In genomic region chr7:1602386-1602785, GRCh38 we compare ENCODE assay signal across 27 cellular contexts. TPM values are rescaled to one million over a fixed set of nuclear protein-coding genes. Genes with fewer than 3 reads are reported as not detected.
DNase-seq lines count a peak whose midpoint lies in the region; ATAC-seq, FAIRE-seq and TF ChIP-seq lines count a peak whose summit lies in the region.
"Had no signal": no experiment of that assay in that cellular context is flagged by ENCODE, and none has a peak within 500 bp of the region (broad histone marks: within the 10 kb centered on the region; RNA-seq: fewer than 3 reads in every experiment).

No MANE protein-coding gene starts in this region.

- intact Hi-C loops in PC-9 (cut with micrococcal nuclease; ENCODE audit: unreplicated experiment) = no loop called here

- H3K9me3 ChIP-seq in HUES6 (ENCODE audit: control insufficient read depth, insufficient read depth, low read depth, low read length) = no peaks in the 10 kb centered on the region
- H3K9me3 ChIP-seq in H1 (ENCODE audit: insufficient read depth in 2 of 2, low read depth in 1 of 2, low read length in 1 of 2) = no peaks in the 10 kb centered on the region
- no peaks in the 10 kb centered on the region for H3K9me3 ChIP-seq in neuronal stem cell (replicated peaks in 1 of 2; ENCODE audit: control insufficient read depth in 2 of 2, insufficient read depth in 1 of 2, low read depth in 1 of 2, low read length in 2 of 2)
- H3K9me3 ChIP-seq in PC-9 (ENCODE audit: insufficient read depth, low read depth) = no peaks in the 10 kb centered on the region
- H3K9me3 ChIP-seq: BE2C, BLaER1 had no signal

- no peak overlapping the region for H2BK15ac ChIP-seq in H1 (ENCODE audit: low read length)
- no peak overlapping the region for H2BK15ac ChIP-seq in neuronal stem cell (ENCODE audit: low read length)

- H2BK5ac ChIP-seq in H1 (ENCODE audit: low read depth, low read length) (no peak overlapping the region), neuronal stem cell (ENCODE audit: low read length) (no peak overlapping the region)

- H3K27me3 ChIP-seq in HUES6 (ENCODE audit: control insufficient read depth, insufficient read depth, low read length) (no peaks in the 10 kb centered on the region), H1 (replicated peaks in 1 of 4; ENCODE audit: control insufficient read depth in 3 of 4, extremely low read depth in 1 of 4, insufficient read depth in 3 of 4, low read length in 3 of 4) (no peaks in the 10 kb centered on the region), neuronal stem cell (ENCODE audit: control insufficient read depth in 3 of 3, insufficient read depth in 3 of 3, low read depth in 1 of 3, low read length in 3 of 3) (peaks cover 0 to 19% (median 0%) of the 10 kb centered on the region in 3 experiments), PC-9 (ENCODE audit: insufficient read depth, low read depth) (peaks cover 93% of the 10 kb centered on the region)
- H3K27me3 ChIP-seq: BE2C, BLaER1 had no signal

- no peak overlapping the region for H3K4me2 ChIP-seq in H1 (ENCODE audit: insufficient read depth in 1 of 2, low read depth in 2 of 2, low read length in 2 of 2)
- H3K4me2 ChIP-seq in neuronal stem cell (ENCODE audit: insufficient read depth, low read length, poor library complexity, severe bottlenecking) = no peak overlapping the region
- no peak overlapping the region for H3K4me2 ChIP-seq in PC-9

- no peaks in the 10 kb centered on the region for H3K36me3 Mint-ChIP-seq in WTC11
- H3K36me3 Mint-ChIP-seq: CD14-positive monocyte; CD4-positive, alpha-beta memory T cell; CD4-positive, CD25-positive, alpha-beta regulatory T cell; CD8-positive, alpha-beta memory T cell had no signal

- H3K4me3 Mint-ChIP-seq in WTC11 = no peak overlapping the region
- H3K4me3 Mint-ChIP-seq: CD14-positive monocyte; CD4-positive, alpha-beta memory T cell; CD4-positive, CD25-positive, alpha-beta regulatory T cell; CD8-positive, alpha-beta memory T cell had no signal

- peaks cover 3% of the 10 kb centered on the region for H3K4me1 ChIP-seq in HUES6 (ENCODE audit: control insufficient read depth, insufficient read depth, low read length)
- H3K4me1 ChIP-seq in H1 (replicated peaks in 1 of 4; ENCODE audit: control insufficient read depth in 3 of 4, insufficient read depth in 4 of 4, low read length in 3 of 4) = no peaks in the 10 kb centered on the region; a peak in 1 of 7 replicates
- H3K4me1 ChIP-seq in neuronal stem cell (ENCODE audit: control insufficient read depth in 2 of 2, insufficient read depth in 1 of 2, low read depth in 1 of 2, low read length in 2 of 2) = no peaks in the 10 kb centered on the region
- no peaks in the 10 kb centered on the region for H3K4me1 ChIP-seq in PC-9 (replicated peaks; ENCODE audit: insufficient read depth)
- H3K4me1 ChIP-seq: BE2C had no signal

- no peak overlapping the region for H4K8ac ChIP-seq in H1 (ENCODE audit: extremely low read depth, insufficient read depth, low read length)
- H4K8ac ChIP-seq in neuronal stem cell (ENCODE audit: low read depth, low read length) = no peak overlapping the region

- DNase-seq in H1 (ENCODE audit: low read depth in 1 of 2, low spot score in 2 of 2) (no peak), neuronal stem cell (ENCODE audit: low spot score) (no peak), PC-9 (no peak), WTC11 (ENCODE audit: low spot score) (no peak), NCI-H1092 treated with DMSO at 0.1 percent for 48 hours (lab: John Stamatoyannopoulos, UW) (no peak)
- DNase-seq: 8988T; ACHN; BE2C; C1 segment of cervical spinal cord; CD4-positive, alpha-beta memory T cell; CD4-positive, CD25-positive, alpha-beta regulatory T cell; CD8-positive, alpha-beta memory T cell; COR-L47; DMS 273 treated with DMSO at 0.1 percent for 48 hours; DMS153; DMS79; DND-41; EL; GDM1 had no signal

- H2BK12ac ChIP-seq in H1 (ENCODE audit: low read depth, low read length) = no peak overlapping the region
- no peak overlapping the region for H2BK12ac ChIP-seq in neuronal stem cell (ENCODE audit: low read length)

- POLR2A ChIA-PET in H1 (lab: Charles Lee; ENCODE audit: partially characterized antibody) (no interaction called here), PC-9 (lab: Charles Lee; ENCODE audit: unreplicated experiment) (no interaction called here), WTC11 (lab: Charles Lee) (no interaction called here)

- H3K4me3 ChIP-seq in HUES6 (ENCODE audit: low read depth, low read length) (no peak overlapping the region), H1 (ENCODE audit: extremely low read depth in 1 of 4, insufficient read depth in 2 of 4, low read depth in 3 of 4, low read length in 4 of 4) (no peak overlapping the region), neuronal stem cell (ENCODE audit: low read length in 2 of 2) (no peak overlapping the region), PC-9 (no peak overlapping the region)
- H3K4me3 ChIP-seq: BLaER1, GM12878 had no signal

- TF ChIP-seq POLR2A in H1 (IDR thresholded peaks at IDR 0.05; ENCODE audit: control extremely low read depth in 1 of 2, low read depth in 2 of 2, low read length in 2 of 2) = no peak

- H3K4ac ChIP-seq in H1 (replicated peaks; ENCODE audit: insufficient read length, low read depth, low read length) (no peak overlapping the region), neuronal stem cell (ENCODE audit: low read length) (no peak overlapping the region)

- H2AK5ac ChIP-seq in H1 (ENCODE audit: low read depth, low read length) (no peak overlapping the region), neuronal stem cell (ENCODE audit: low read depth, low read length) (peak overlapping the region; percentile 42)

- H3K18ac ChIP-seq in H1 (ENCODE audit: extremely low read depth, low read length) = no peak overlapping the region
- H3K18ac ChIP-seq in neuronal stem cell (ENCODE audit: low read length) = no peak overlapping the region

- H3K79me2 ChIP-seq in H1 (ENCODE audit: control insufficient read depth in 1 of 2, insufficient read depth in 2 of 2, low read length in 2 of 2) = no peaks in the 10 kb centered on the region
- H3K79me2 ChIP-seq in PC-9 (ENCODE audit: low read depth) = no peaks in the 10 kb centered on the region

- H2AFZ ChIP-seq in H1 (ENCODE audit: low read length) = no peak overlapping the region
- H2AFZ ChIP-seq in neuronal stem cell (ENCODE audit: low read length) = no peak overlapping the region
- no peak overlapping the region for H2AFZ ChIP-seq in PC-9

- peak overlapping the region; percentile 12 for H3K9ac ChIP-seq in HUES6 (ENCODE audit: low read length)
- no peak overlapping the region for H3K9ac ChIP-seq in H1 (replicated peaks in 1 of 4; ENCODE audit: extremely low read depth in 1 of 4, low read depth in 3 of 4, low read length in 3 of 4)
- no peak overlapping the region for H3K9ac ChIP-seq in neuronal stem cell (ENCODE audit: low read depth, low read length, poor library complexity)
- H3K9ac ChIP-seq: BLaER1 had no signal

- H4K20me1 ChIP-seq in H1 (replicated peaks in 1 of 2; ENCODE audit: control insufficient read depth in 1 of 2, insufficient read depth in 2 of 2, low read length in 2 of 2) (peaks cover 0 to 1% of the 10 kb centered on the region in 2 experiments), PC-9 (ENCODE audit: insufficient read depth) (no peaks in the 10 kb centered on the region; the same call in 1 of the 2 replicates)
- H4K20me1 ChIP-seq: BLaER1 had no signal

- H2BK120ac ChIP-seq in H1 (replicated peaks; ENCODE audit: low read depth, low read length) (no peak overlapping the region), neuronal stem cell (ENCODE audit: low read depth, low read length) (no peak overlapping the region)

- no peak for TF ChIP-seq EP300 in H1 (IDR thresholded peaks at IDR 0.05; ENCODE audit: borderline replicate concordance in 1 of 2, low read depth in 2 of 2, low read length in 2 of 2)

- H4K91ac ChIP-seq in H1 (replicated peaks; ENCODE audit: insufficient read length, low read length) (peak overlapping the region; percentile 15), neuronal stem cell (ENCODE audit: low read depth, low read length, poor library complexity) (peak overlapping the region; percentile 41)

- H3K27ac ChIP-seq in HUES6 (ENCODE audit: low read depth, low read length) (no peak overlapping the region), H1 (ENCODE audit: low read depth, low read length) (no peak overlapping the region), neuronal stem cell (replicated peaks; ENCODE audit: low read length) (no peak overlapping the region), PC-9 (no peak overlapping the region)
- H3K27ac ChIP-seq: BLaER1 had no signal

- no peak overlapping the region for H3K27ac Mint-ChIP-seq in WTC11
- H3K27ac Mint-ChIP-seq: CD4-positive, alpha-beta memory T cell; CD4-positive, CD25-positive, alpha-beta regulatory T cell had no signal

- H2BK20ac ChIP-seq in H1 (ENCODE audit: low read length) = no peak overlapping the region

- peaks cover 4% of the 10 kb centered on the region for H3K4me1 Mint-ChIP-seq in WTC11
- H3K4me1 Mint-ChIP-seq: CD14-positive monocyte; CD8-positive, alpha-beta memory T cell had no signal

- BruUV-seq in PC-9 (replicated peaks; lab: Mats Ljungman, UMichigan) = no TSS peak

- ATAC-seq in WTC11 = no peak
- ATAC-seq: GM12878 had no signal

- no peak overlapping the region for H3K56ac ChIP-seq in H1 (replicated peaks; ENCODE audit: insufficient read length, low read depth, low read length)

- H3K14ac ChIP-seq in H1 (ENCODE audit: insufficient read length) = no peak overlapping the region
- no peak overlapping the region for H3K14ac ChIP-seq in neuronal stem cell (ENCODE audit: low read length)

- H3K23ac ChIP-seq in H1 (ENCODE audit: insufficient read length) = no peak overlapping the region
- H3K23ac ChIP-seq in neuronal stem cell (ENCODE audit: low read depth, low read length, poor library complexity) = no peak overlapping the region

- CTCF ChIA-PET in H1 (lab: Charles Lee; ENCODE audit: partially characterized antibody) (interaction anchor here (2.6 kb wide), 1 partner anchor 11 kb away, joined by 7 read pairs; no protein-coding TSS in a partner anchor), PC-9 (lab: Charles Lee) (no interaction called here), WTC11 (lab: Charles Lee) (no interaction called here)

- H4K5ac ChIP-seq in H1 (ENCODE audit: insufficient read length, low read depth, low read length) = no peak overlapping the region

- no peaks in the 10 kb centered on the region; the same call in 1 of the 2 replicates for H3K23me2 ChIP-seq in H1 (ENCODE audit: low read depth, low read length)

- H3K79me1 ChIP-seq in H1 (ENCODE audit: low read depth, low read length) (no peaks in the 10 kb centered on the region), neuronal stem cell (ENCODE audit: low read depth, low read length) (no peaks in the 10 kb centered on the region)

- H3K9me3 Mint-ChIP-seq in WTC11 = no peaks in the 10 kb centered on the region
- H3K9me3 Mint-ChIP-seq: CD8-positive, alpha-beta memory T cell had no signal

- H3F3A ChIP-seq in PC-9 (ENCODE audit: insufficient read depth, low read depth) = 0 out of 2 replicates have a peak, but pooled peaks cover 4% of the 10 kb centered on the region

- WGBS in H1 (ENCODE audit: extremely low coverage in 1 of 2, insufficient coverage in 1 of 2, insufficient read length in 1 of 2, insufficient replicate concordance in 2 of 2, low coverage in 1 of 2, low lambda C conversion rate in 2 of 2, missing lambda C conversion rate in 1 of 2), 2 experiments = 94% methylated on average over 14 of the region's 15 CpGs; no CpG with 5 or more reads in 1 of the 2 experiments
- WGBS in neuronal stem cell (ENCODE audit: extremely low coverage in 2 of 2, insufficient read length in 2 of 2, insufficient replicate concordance in 1 of 2), 2 donors = no CpG with 5 or more reads among the region's 15 CpGs

- FAIRE-seq in H1 (lab: Jason Lieb, UNC) = no peak
- FAIRE-seq: A204.1, GM12878, GM12892, GM18507 had no signal

- H3K27me3 Mint-ChIP-seq in WTC11 (ENCODE audit: low read depth) = no peaks in the 10 kb centered on the region; the same call in 1 of the 2 replicates

- no peak for TF ChIP-seq CTCF in H1 (IDR thresholded peaks at IDR 0.05; ENCODE audit: control extremely low read depth in 1 of 3, insufficient read depth in 1 of 3, low read depth in 1 of 3, low read length in 3 of 3)
- TF ChIP-seq CTCF in PC-9 (conservative IDR thresholded peaks at IDR 0.05) = no peak
- no peak for TF ChIP-seq CTCF in WTC11 (IDR thresholded peaks at IDR 0.05)

- H3K9me2 ChIP-seq in PC-9 (ENCODE audit: insufficient read depth) = no peaks in the 10 kb centered on the region

- H3K36me3 ChIP-seq in HUES6 (ENCODE audit: control insufficient read depth, insufficient read depth, low read length) = no peaks in the 10 kb centered on the region
- H3K36me3 ChIP-seq in H1 (ENCODE audit: control insufficient read depth in 2 of 4, insufficient read depth in 4 of 4, low read length in 3 of 4) = no peaks in the 10 kb centered on the region
- H3K36me3 ChIP-seq in neuronal stem cell (replicated peaks in 1 of 2; ENCODE audit: control insufficient read depth in 2 of 2, insufficient read depth in 2 of 2, low read length in 2 of 2) = no peaks in the 10 kb centered on the region
- H3K36me3 ChIP-seq in PC-9 (ENCODE audit: low read depth) = no peaks in the 10 kb centered on the region
- H3K36me3 ChIP-seq: BE2C, BLaER1 had no signal

- no peak for TF ChIP-seq RAD21 in H1 (IDR thresholded peaks at IDR 0.05 in 1 of 2, conservative IDR thresholded peaks at IDR 0.05 in 1 of 2; ENCODE audit: low read depth in 2 of 2, low read length in 2 of 2)

RNA-seq across cellular contexts. Expression of gene PSMG3, which starts 32.6 kb away (rescaled TPM):
- total RNA-seq in H1 (2021; fragmentation: NEBNext Ultra II Directional; extraction: Animal tissue kit (Norgen Biotek cat#: 25700)) = 30.2 and 32.0 TPM in 2 replicates
- 62.0 and 69.8 TPM in 2 replicates for polyA plus RNA-seq in H1 (2011; rRNA removed)
- 85.4 TPM for polyA plus RNA-seq in H1 (2011; cell fraction: cytosol; rRNA removed)
- polyA plus RNA-seq in H1 (2011; cell fraction: nucleus; rRNA removed) = 57.2 TPM
- 36.8 to 57.3 TPM (median 50.2 TPM) in 4 replicates for polyA plus RNA-seq in H1 (2012, experiment 1 of 2)
- polyA plus RNA-seq in H1 (2012, experiment 2 of 2) = 57.9 TPM
- 21.9 TPM for polyA plus RNA-seq in H1 (2013, experiment 1 of 2)
- 20.0 TPM for polyA plus RNA-seq in H1 (2013, experiment 2 of 2)
- polyA minus RNA-seq in H1 (2011; rRNA and poly(A)+ RNA removed) = 10.6 and 11.2 TPM in 2 replicates
- 13.8 TPM for polyA minus RNA-seq in H1 (2011; cell fraction: cytosol; rRNA and poly(A)+ RNA removed)
- polyA minus RNA-seq in H1 (2011; cell fraction: nucleus; rRNA and poly(A)+ RNA removed) = 9.8 TPM
- 16.9 TPM for polyA plus RNA-seq in neuronal stem cell (2013, experiment 1 of 2)
- 15.7 TPM for polyA plus RNA-seq in neuronal stem cell (2013, experiment 2 of 2)
- 63.3 and 78.9 TPM in 2 replicates for total RNA-seq in PC-9 (2021)
- total RNA-seq in WTC11 (2021) = 33.3 to 50.7 TPM (median 45.9 TPM) in 3 replicates

RNA-seq across cellular contexts. Expression of gene TMEM184A, which starts 46.4 kb away (rescaled TPM):
- total RNA-seq in H1 (2021; fragmentation: NEBNext Ultra II Directional; extraction: Animal tissue kit (Norgen Biotek cat#: 25700)) = 1.5 and 1.8 TPM in 2 replicates
- 2.1 and 3.0 TPM in 2 replicates for polyA plus RNA-seq in H1 (2011; rRNA removed)
- 2.0 TPM for polyA plus RNA-seq in H1 (2011; cell fraction: cytosol; rRNA removed)
- 11.1 TPM for polyA plus RNA-seq in H1 (2011; cell fraction: nucleus; rRNA removed)
- 1.0 to 1.7 TPM (median 1.3 TPM) in 4 replicates for polyA plus RNA-seq in H1 (2012, experiment 1 of 2)
- polyA plus RNA-seq in H1 (2012, experiment 2 of 2) = 0.89 TPM
- polyA plus RNA-seq in H1 (2013, experiment 1 of 2) = 1.6 TPM
- polyA plus RNA-seq in H1 (2013, experiment 2 of 2) = 1.3 TPM
- polyA minus RNA-seq in H1 (2011; rRNA and poly(A)+ RNA removed) = 1.5 and 2.9 TPM in 2 replicates
- 2.5 TPM for polyA minus RNA-seq in H1 (2011; cell fraction: cytosol; rRNA and poly(A)+ RNA removed)
- polyA minus RNA-seq in H1 (2011; cell fraction: nucleus; rRNA and poly(A)+ RNA removed) = 5.4 TPM
- 0.32 TPM for polyA plus RNA-seq in neuronal stem cell (2013, experiment 1 of 2)
- polyA plus RNA-seq in neuronal stem cell (2013, experiment 2 of 2) = 0.28 TPM
- total RNA-seq in PC-9 (2021) = 21.4 TPM in 2 replicates
- 1.3 to 1.4 TPM (median 1.3 TPM) in 3 replicates for total RNA-seq in WTC11 (2021)
- total RNA-seq: A673; CD4-positive, alpha-beta memory T cell; CD4-positive, CD25-positive, alpha-beta regulatory T cell; CD8-positive, alpha-beta memory T cell had no signal
- polyA plus RNA-seq: CD14-positive monocyte; CD4-positive, alpha-beta memory T cell; CD8-positive, alpha-beta memory T cell had no signal
